In the genomic region with DNA sequence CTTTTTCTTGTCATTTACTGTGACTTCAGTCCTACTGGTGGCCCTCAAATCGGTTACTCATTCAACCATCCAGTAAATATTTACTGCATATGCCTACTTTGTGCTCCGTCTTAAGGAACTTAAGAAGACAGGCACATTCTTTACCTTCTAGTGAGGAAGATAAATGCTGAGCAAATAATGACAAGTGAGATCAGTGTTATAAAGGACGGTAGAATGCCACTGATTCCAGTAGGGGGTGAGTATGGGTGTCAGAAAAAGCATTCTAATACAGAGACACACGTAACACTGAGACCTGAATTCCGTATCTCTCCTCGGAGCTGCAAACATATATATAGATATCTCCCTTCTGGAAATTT, we compare ENCODE assay signal across 8 cellular contexts. TPM values are rescaled to one million over a fixed set of nuclear protein-coding genes. Genes with fewer than 3 reads are reported as not detected.
DNase-seq lines count a peak whose midpoint lies in the region; ATAC-seq and TF ChIP-seq lines count a peak whose summit lies in the region.

No MANE protein-coding gene starts in this region.

- no peak for ATAC-seq in activated T-cell treated with anti-CD3 and anti-CD28 coated beads, Interleukin-2, amount 50 U/mL, for 4 hours
- ATAC-seq in activated CD8-positive, alpha-beta T cell treated with anti-CD3 and anti-CD28 coated beads, Interleukin-2, amount 10 ng/mL, durations not matched to agents 7 days and 5 days = no peak
- ATAC-seq in GM21423 (IDR thresholded peaks at IDR 0.05; ENCODE audit: unreplicated experiment) = no peak

- H3K27me3 ChIP-seq in iPS-20b (ENCODE audit: insufficient read depth, low read length) (peaks cover 13% of the 10 kb centered on the region), tibial nerve (no peaks in the 10 kb centered on the region)

- TF ChIP-seq POLR2A in tibial nerve (IDR thresholded peaks at IDR 0.05) = no peak

- 54 to 59% methylated on average over 6 of the region's 6 CpGs for WGBS in tibial nerve, 2 donors

- H3K9me3 Mint-ChIP-seq in activated T-cell treated with anti-CD3 and anti-CD28 coated beads, Interleukin-2, amount 50 U/mL, for 4 hours = no peaks in the 10 kb centered on the region
- H3K9me3 Mint-ChIP-seq in activated CD8-positive, alpha-beta T cell treated with anti-CD3 and anti-CD28 coated beads, Interleukin-2, amount 10 ng/mL, durations not matched to agents 7 days and 5 days (ENCODE audit: insufficient read depth) = no peaks in the 10 kb centered on the region

- peaks cover 47% of the 10 kb centered on the region for H3K4me1 Mint-ChIP-seq in activated T-cell treated with anti-CD3 and anti-CD28 coated beads, Interleukin-2, amount 50 U/mL, for 4 hours (ENCODE audit: low read depth)
- H3K4me1 Mint-ChIP-seq in activated CD8-positive, alpha-beta T cell treated with anti-CD3 and anti-CD28 coated beads, Interleukin-2, amount 10 ng/mL, durations not matched to agents 7 days and 5 days (ENCODE audit: low read depth) = peaks cover 41% of the 10 kb centered on the region

- POLR2A ChIA-PET in activated CD8-positive, alpha-beta T cell treated with anti-CD3 and anti-CD28 coated beads, Interleukin-2, amount 10 ng/mL, durations not matched to agents 7 days and 5 days (lab: Charles Lee) = interaction anchor here (1.3 to 1.8 kb wide), 2 partner anchors 82 to 293 kb away, joined by 3 to 9 read pairs; a partner anchor contains a TSS

- H3K27ac Mint-ChIP-seq in activated CD8-positive, alpha-beta T cell treated with anti-CD3 and anti-CD28 coated beads, Interleukin-2, amount 10 ng/mL, durations not matched to agents 7 days and 5 days = peak overlapping the region; percentile 99

- no peak overlapping the region for H3K27ac ChIP-seq in iPS-20b (ENCODE audit: low read length)
- peak overlapping the region in 3 of 4 donors; percentile 84 to 96 (median 95) for H3K27ac ChIP-seq in tibial nerve

- peak overlapping the region; percentile 98 for H3K4me3 ChIP-seq in iPS-20b (ENCODE audit: low read length)
- H3K4me3 ChIP-seq in tibial nerve = peak overlapping the region in 3 of 4 donors; percentile 77 to 85 (median 78)

- peaks cover 30% of the 10 kb centered on the region for H3K36me3 Mint-ChIP-seq in activated T-cell treated with anti-CD3 and anti-CD28 coated beads, Interleukin-2, amount 50 U/mL, for 4 hours (ENCODE audit: insufficient read depth)
- H3K36me3 Mint-ChIP-seq in activated CD8-positive, alpha-beta T cell treated with anti-CD3 and anti-CD28 coated beads, Interleukin-2, amount 10 ng/mL, durations not matched to agents 7 days and 5 days (ENCODE audit: low read depth) = peaks cover 12% of the 10 kb centered on the region

- no peaks in the 10 kb centered on the region for H3K9me3 ChIP-seq in iPS-20b (ENCODE audit: insufficient read depth, low read depth, low read length)
- H3K9me3 ChIP-seq in tibial nerve = no peaks in the 10 kb centered on the region

- no peak for DNase-seq in activated T-cell treated with anti-CD3 and anti-CD28 coated beads, Interleukin-2, amount 50 U/mL, for 4 hours
- no peak for DNase-seq in activated T-cell treated with anti-CD3 and anti-CD28 coated beads for 4 hours
- DNase-seq in activated CD8-positive, alpha-beta T cell treated with anti-CD3 and anti-CD28 coated beads, Interleukin-2, amount 10 ng/mL, durations not matched to agents 7 days and 5 days = no peak
- no peak for DNase-seq in tibial nerve (ENCODE audit: low spot score in 2 of 2)
- DNase-seq in stimulated activated CD4-positive, alpha-beta T cell treated with anti-CD3 and anti-CD28 coated beads, Interleukin-2, amount 100 ng/mL, for 24 hours = no peak
- DNase-seq in glomerular visceral epithelial cell (ENCODE audit: extremely low spot score) = no peak

- peaks cover 23% of the 10 kb centered on the region for H3K36me3 ChIP-seq in iPS-20b (ENCODE audit: insufficient read depth, low read depth, low read length)
- H3K36me3 ChIP-seq in tibial nerve = peaks cover 0 to 38% (median 0%) of the 10 kb centered on the region in 3 donors

- TF ChIP-seq CTCF in tibial nerve (IDR thresholded peaks at IDR 0.05) = no peak

- H3K4me1 ChIP-seq in iPS-20b (ENCODE audit: insufficient read depth, low read length) (peaks cover 13% of the 10 kb centered on the region), tibial nerve (peaks cover 0 to 45% (median 20%) of the 10 kb centered on the region in 4 donors)

- peak overlapping the region; percentile 24; the same call in 1 of the 2 replicates for H3K9ac ChIP-seq in iPS-20b (ENCODE audit: low read depth, low read length)

- H3K4me3 Mint-ChIP-seq in activated T-cell treated with anti-CD3 and anti-CD28 coated beads, Interleukin-2, amount 50 U/mL, for 4 hours = peak overlapping the region; percentile 100
- H3K4me3 Mint-ChIP-seq in activated CD8-positive, alpha-beta T cell treated with anti-CD3 and anti-CD28 coated beads, Interleukin-2, amount 10 ng/mL, durations not matched to agents 7 days and 5 days = peak overlapping the region; percentile 92

- H3K27me3 Mint-ChIP-seq in activated T-cell treated with anti-CD3 and anti-CD28 coated beads, Interleukin-2, amount 50 U/mL, for 4 hours (ENCODE audit: low read depth) = no peaks in the 10 kb centered on the region
- H3K27me3 Mint-ChIP-seq in activated CD8-positive, alpha-beta T cell treated with anti-CD3 and anti-CD28 coated beads, Interleukin-2, amount 10 ng/mL, durations not matched to agents 7 days and 5 days (ENCODE audit: low read depth) = no peaks in the 10 kb centered on the region

- no peak for TF ChIP-seq EP300 in tibial nerve (IDR thresholded peaks at IDR 0.05)

- CTCF ChIA-PET in activated CD8-positive, alpha-beta T cell treated with anti-CD3 and anti-CD28 coated beads, Interleukin-2, amount 10 ng/mL, durations not matched to agents 7 days and 5 days (lab: Charles Lee) = interaction anchor here (2.2 kb wide), 1 partner anchor 54 kb away, joined by 12 read pairs; no protein-coding TSS in a partner anchor

RNA-seq across cellular contexts. Expression of a gene that starts 1.6 kb away (rescaled TPM):
- 1 to 10 TPM; 5.3 to 8.4 (median 8.0) TPM for total RNA-seq in activated T-cell treated with anti-CD3 and anti-CD28 coated beads, Interleukin-2, amount 50 U/mL, for 4 hours
- total RNA-seq in activated CD8-positive, alpha-beta T cell treated with anti-CD3 and anti-CD28 coated beads, Interleukin-2, amount 10 ng/mL, durations not matched to agents 7 days and 5 days = 1 to 10 TPM; 4.2 to 4.5 TPM
- 10 to 100 TPM; 10.3 to 13.2 (median 13.1) TPM for total RNA-seq in tibial nerve

RNA-seq across cellular contexts. Expression of a gene that starts 38.2 kb away (rescaled TPM):
- total RNA-seq in activated T-cell treated with anti-CD3 and anti-CD28 coated beads, Interleukin-2, amount 50 U/mL, for 4 hours = 10 to 100 TPM; 55.6 to 68.5 (median 64.8) TPM
- total RNA-seq in activated CD8-positive, alpha-beta T cell treated with anti-CD3 and anti-CD28 coated beads, Interleukin-2, amount 10 ng/mL, durations not matched to agents 7 days and 5 days = 10 to 100 TPM; 65.9 to 67.2 TPM
- 100 to 1,000 TPM in 3 of 4 donors, 10 to 100 TPM in 1; 88.5 to 145 (median 126) TPM for total RNA-seq in tibial nerve
